In genomic region chr10:44935961-44936285, GRCh38 we compare ENCODE assay signal across 17 cellular contexts. TPM values are rescaled to one million over a fixed set of nuclear protein-coding genes. Genes with fewer than 3 reads are reported as not detected.
A peak's percentile ranks its signal among the peaks of the same experiment; 100 is the strongest.
DNase-seq lines count a peak whose midpoint lies in the region; ATAC-seq and TF ChIP-seq lines count a peak whose summit lies in the region.
"Had no signal": no experiment of that assay in that cellular context is flagged by ENCODE, and none has a peak within 500 bp of the region (broad histone marks: within the 10 kb centered on the region; RNA-seq: fewer than 3 reads in every experiment).

No MANE protein-coding gene starts in this region.

- H2AFZ ChIP-seq in HCT116 (ENCODE audit: low read depth, low read length, poor library complexity, severe bottlenecking): no peak overlapping the region

- ATAC-seq in HCT116: no peak
- ATAC-seq: activated T-cell treated with anti-CD3 and anti-CD28 coated beads, Interleukin-2, amount 50 U/mL, for 4 hours; stimulated activated naive CD8-positive, alpha-beta T cell treated with anti-CD3 and anti-CD28 coated beads, Interleukin-15, amount 100 ng/mL, for 72 hours had no signal

- POLR2A ChIA-PET in HCT116 (lab: Charles Lee): no interaction called here

- no peaks in the 10 kb centered on the region for H3K79me2 ChIP-seq in HCT116 (ENCODE audit: insufficient read depth, low read length)

- TF ChIP-seq CTCF in HCT116 (IDR thresholded peaks at IDR 0.05 in 2 of 3, conservative IDR thresholded peaks at IDR 0.05 in 1 of 3; ENCODE audit: borderline replicate concordance in 1 of 3, insufficient read depth in 1 of 3, low read depth in 2 of 3, low read length in 2 of 3) (no peak), ascending aorta (IDR thresholded peaks at IDR 0.05) (no peak)

- RAD21 ChIA-PET in HCT116 (lab: Charles Lee; ENCODE audit: low non-redundant PET in 1 of 2, low total read pairs in 2 of 2, uncharacterized antibody in 2 of 2, unreplicated experiment in 2 of 2): no interaction called here

- H3K27ac ChIP-seq in BLaER1 (peak overlapping the region; percentile 79), HCT116 (ENCODE audit: low read depth, low read length) (no peak overlapping the region), ascending aorta (peak overlapping the region; percentile 17 to 59), muscle layer of duodenum (ENCODE audit: low read length) (peak overlapping the region; percentile 8)
- H3K27ac ChIP-seq: ovary had no signal

- no peaks in the 10 kb centered on the region for H4K20me1 ChIP-seq in BLaER1
- no peaks in the 10 kb centered on the region for H4K20me1 ChIP-seq in HCT116 (ENCODE audit: insufficient read depth)

- H3K36me3 ChIP-seq in BLaER1: no peaks in the 10 kb centered on the region
- no peaks in the 10 kb centered on the region for H3K36me3 ChIP-seq in HCT116 (ENCODE audit: control insufficient read depth in 1 of 2, insufficient read depth in 2 of 2, low read length in 2 of 2)
- no peaks in the 10 kb centered on the region for H3K36me3 ChIP-seq in ascending aorta
- no peaks in the 10 kb centered on the region for H3K36me3 ChIP-seq in muscle layer of duodenum (ENCODE audit: control insufficient read depth in 1 of 2, insufficient read depth in 2 of 2, low read length in 2 of 2)
- H3K36me3 ChIP-seq: HAP-1, ovary had no signal

- H3K4me2 ChIP-seq in BLaER1 (peak overlapping the region; percentile 75), HCT116 (ENCODE audit: low read length) (no peak overlapping the region)

- H3K9me3 Mint-ChIP-seq in activated T-helper 1 cell treated with anti-CD3 and anti-CD28 coated beads, Interleukin-12 subunit alpha, Interleukin-12 subunit beta, Interleukin-2, Interleukin-4 antibody, amounts not matched to agents 30 ng/mL and 10 ng/mL and 1 ng/mL, durations not matched to agents 14 hours and 24 hours and 36 hours: no peaks in the 10 kb centered on the region
- H3K9me3 Mint-ChIP-seq: activated T-cell treated with anti-CD3 and anti-CD28 coated beads, Interleukin-2, amount 50 U/mL, for 4 hours had no signal

- intact Hi-C loops in HCT116 (cut with micrococcal nuclease): loop anchor here (10.0 kb wide), 1 partner anchor 299 kb away; no protein-coding TSS in a partner anchor
- intact Hi-C loops in ascending aorta (cut with DNase I): loop anchor here (2.0 to 10.0 kb wide), 3 partner anchors 15 to 299 kb away; no protein-coding TSS in a partner anchor
- intact Hi-C loops in posterior cingulate gyrus (cut with DNase I): no loop called here
- intact Hi-C loops in activated T-helper 1 cell treated with anti-CD3 and anti-CD28 coated beads, Interleukin-12 subunit alpha, Interleukin-12 subunit beta, Interleukin-2, Interleukin-4 antibody, amounts not matched to agents 30 ng/mL and 10 ng/mL and 1 ng/mL, durations not matched to agents 14 hours and 24 hours and 36 hours (cut with micrococcal nuclease): loop anchor here (10.0 kb wide), 1 partner anchor 299 kb away; no protein-coding TSS in a partner anchor

- H3K4me1 ChIP-seq in BLaER1 (peaks cover 53% of the 10 kb centered on the region), HCT116 (ENCODE audit: control insufficient read depth in 1 of 2, insufficient read depth in 2 of 2, low read length in 2 of 2) (no peaks in the 10 kb centered on the region), ascending aorta (peaks cover 4 to 17% of the 10 kb centered on the region in 2 donors), muscle layer of duodenum (ENCODE audit: control insufficient read depth in 1 of 2, insufficient read depth in 2 of 2, low read length in 2 of 2) (peaks cover 4 to 21% of the 10 kb centered on the region in 2 donors)
- H3K4me1 ChIP-seq: HAP-1 had no signal

- H3K4me3 ChIP-seq in BLaER1 (peak overlapping the region; percentile 26; the same call in 1 of the 2 replicates), HCT116 (replicated peaks in 1 of 2; ENCODE audit: low read depth in 1 of 2, low read length in 2 of 2) (no peak overlapping the region), ascending aorta (no peak overlapping the region), muscle layer of duodenum (ENCODE audit: low read depth in 1 of 2, low read length in 2 of 2) (no peak overlapping the region)
- H3K4me3 ChIP-seq: HAP-1, lung, ovary had no signal

- peaks cover 2% of the 10 kb centered on the region for H3K27me3 Mint-ChIP-seq in activated T-helper 1 cell treated with anti-CD3 and anti-CD28 coated beads, Interleukin-12 subunit alpha, Interleukin-12 subunit beta, Interleukin-2, Interleukin-4 antibody, amounts not matched to agents 30 ng/mL and 10 ng/mL and 1 ng/mL, durations not matched to agents 14 hours and 24 hours and 36 hours (ENCODE audit: insufficient read depth)

- no peak for TF ChIP-seq POLR2A in HCT116 (IDR thresholded peaks at IDR 0.05; ENCODE audit: borderline replicate concordance, extremely low read depth, insufficient read depth, insufficient read length)

- H3K36me3 Mint-ChIP-seq in activated T-helper 1 cell treated with anti-CD3 and anti-CD28 coated beads, Interleukin-12 subunit alpha, Interleukin-12 subunit beta, Interleukin-2, Interleukin-4 antibody, amounts not matched to agents 30 ng/mL and 10 ng/mL and 1 ng/mL, durations not matched to agents 14 hours and 24 hours and 36 hours (ENCODE audit: low read depth): no peaks in the 10 kb centered on the region

- CTCF ChIA-PET in HCT116 (lab: Charles Lee): no interaction called here

- H3K27me3 ChIP-seq in BLaER1 (no peaks in the 10 kb centered on the region), HCT116 (ENCODE audit: insufficient read depth, low read length) (no peaks in the 10 kb centered on the region), ascending aorta (no peaks in the 10 kb centered on the region), muscle layer of duodenum (ENCODE audit: low read depth, low read length) (no peaks in the 10 kb centered on the region)
- H3K27me3 ChIP-seq: ovary had no signal

- no peak for TF ChIP-seq RAD21 in HCT116 (IDR thresholded peaks at IDR 0.05; ENCODE audit: low read depth)

- H3K4me1 Mint-ChIP-seq in activated T-helper 1 cell treated with anti-CD3 and anti-CD28 coated beads, Interleukin-12 subunit alpha, Interleukin-12 subunit beta, Interleukin-2, Interleukin-4 antibody, amounts not matched to agents 30 ng/mL and 10 ng/mL and 1 ng/mL, durations not matched to agents 14 hours and 24 hours and 36 hours (ENCODE audit: low read depth): peaks cover 11% of the 10 kb centered on the region

- BruUV-seq in HCT116 (replicated peaks; lab: Mats Ljungman, UMichigan): no TSS peak

- H3K9ac ChIP-seq in BLaER1 (peak overlapping the region; percentile 32; the same call in 1 of the 2 replicates), HCT116 (ENCODE audit: low read length) (no peak overlapping the region)

- no peak overlapping the region for H3K27ac Mint-ChIP-seq in activated T-helper 1 cell treated with anti-CD3 and anti-CD28 coated beads, Interleukin-12 subunit alpha, Interleukin-12 subunit beta, Interleukin-2, Interleukin-4 antibody, amounts not matched to agents 30 ng/mL and 10 ng/mL and 1 ng/mL, durations not matched to agents 14 hours and 24 hours and 36 hours

- no peak for DNase-seq in HCT116 (ENCODE audit: low read depth, low spot score)
- DNase-seq in ascending aorta (ENCODE audit: low spot score in 2 of 2): no peak
- no peak for DNase-seq in posterior cingulate gyrus
- DNase-seq in iPS-NIHi11 (ENCODE audit: low spot score): no peak
- DNase-seq in activated T-helper 1 cell treated with anti-CD3 and anti-CD28 coated beads, Interleukin-12 subunit alpha, Interleukin-12 subunit beta, Interleukin-2, Interleukin-4 antibody, amounts not matched to agents 30 ng/mL and 10 ng/mL and 1 ng/mL, durations not matched to agents 14 hours and 24 hours and 36 hours (ENCODE audit: low spot score): no peak
- no peak for DNase-seq in GM19238 (ENCODE audit: insufficient read length, low spot score)
- DNase-seq: activated T-cell treated with anti-CD3 and anti-CD28 coated beads, Interleukin-2, amount 50 U/mL, for 4 hours; NCI-H1694 treated with DMSO at 0.1 percent for 48 hours; NCI-H748 treated with DMSO at 0.1 percent for 48 hours; SHP77 treated with DMSO at 0.1 percent for 48 hours; stimulated activated CD4-positive, alpha-beta T cell treated with anti-CD3 and anti-CD28 coated beads, Interleukin-4, amount 100 ng/mL, for 4 hours; stimulated activated naive CD8-positive, alpha-beta T cell treated with anti-CD3 and anti-CD28 coated beads, Interleukin-15, amount 100 ng/mL, for 72 hours had no signal

- H3K9me2 ChIP-seq in HCT116 (ENCODE audit: insufficient read depth): no peaks in the 10 kb centered on the region

- no peak overlapping the region for H3K4me3 Mint-ChIP-seq in activated T-helper 1 cell treated with anti-CD3 and anti-CD28 coated beads, Interleukin-12 subunit alpha, Interleukin-12 subunit beta, Interleukin-2, Interleukin-4 antibody, amounts not matched to agents 30 ng/mL and 10 ng/mL and 1 ng/mL, durations not matched to agents 14 hours and 24 hours and 36 hours
- H3K4me3 Mint-ChIP-seq: activated T-cell treated with anti-CD3 and anti-CD28 coated beads, Interleukin-2, amount 50 U/mL, for 4 hours; stimulated activated naive CD8-positive, alpha-beta T cell treated with anti-CD3 and anti-CD28 coated beads, Interleukin-15, amount 100 ng/mL, for 72 hours had no signal

- H3K9me3 ChIP-seq in BLaER1 (peaks cover 22% of the 10 kb centered on the region), HCT116 (ENCODE audit: control insufficient read depth in 1 of 2, insufficient read depth in 1 of 2, low read depth in 1 of 2, low read length in 2 of 2) (no peaks in the 10 kb centered on the region), ascending aorta (no peaks in the 10 kb centered on the region), muscle layer of duodenum (ENCODE audit: control insufficient read depth in 1 of 2, low read length in 2 of 2) (no peaks in the 10 kb centered on the region)
- H3K9me3 ChIP-seq: HAP-1, ovary had no signal

RNA-seq across cellular contexts. Expression of gene RASSF4, which starts 23.7 kb away (rescaled TPM):
- total RNA-seq in HCT116 (2021; ENCODE audit: unreplicated experiment) (2.8 TPM), ascending aorta (40.0 TPM)
- 0.96 and 1.8 TPM in 2 replicates for polyA plus RNA-seq in HCT116 (2012)
- total RNA-seq in activated T-helper 1 cell treated with anti-CD3 and anti-CD28 coated beads, Interleukin-12 subunit alpha, Interleukin-12 subunit beta, Interleukin-2, Interleukin-4 antibody, amounts not matched to agents 30 ng/mL and 10 ng/mL and 1 ng/mL, durations not matched to agents 14 hours and 24 hours and 36 hours: 1.3 and 2.5 TPM in 2 replicates

RNA-seq across cellular contexts. Expression of gene TMEM72, which starts 24.8 kb away (rescaled TPM):
- total RNA-seq in HCT116 (2021; ENCODE audit: unreplicated experiment) (not detected), ascending aorta (not detected)
- not detected in 2 replicates for polyA plus RNA-seq in HCT116 (2012)
- not detected in 2 replicates for total RNA-seq in activated T-helper 1 cell treated with anti-CD3 and anti-CD28 coated beads, Interleukin-12 subunit alpha, Interleukin-12 subunit beta, Interleukin-2, Interleukin-4 antibody, amounts not matched to agents 30 ng/mL and 10 ng/mL and 1 ng/mL, durations not matched to agents 14 hours and 24 hours and 36 hours
- total RNA-seq: activated T-cell treated with anti-CD3 and anti-CD28 coated beads, Interleukin-2, amount 50 U/mL, for 4 hours; ovary had no signal

RNA-seq across cellular contexts. Expression of gene DEPP1, which starts 42.7 kb away (rescaled TPM):
- total RNA-seq in HCT116 (2021; ENCODE audit: unreplicated experiment) (3.8 TPM), ascending aorta (309 TPM)
- polyA plus RNA-seq in HCT116 (2012): 8.1 and 12.6 TPM in 2 replicates
- total RNA-seq in activated T-helper 1 cell treated with anti-CD3 and anti-CD28 coated beads, Interleukin-12 subunit alpha, Interleukin-12 subunit beta, Interleukin-2, Interleukin-4 antibody, amounts not matched to agents 30 ng/mL and 10 ng/mL and 1 ng/mL, durations not matched to agents 14 hours and 24 hours and 36 hours: 4.6 and 5.3 TPM in 2 replicates

Comparison
In these comparisons a context has a peak if more than half of its experiments do, and no peak if none do; other contexts are left out.
1. RNA of gene RASSF4, which starts 23.7 kb away (total RNA-seq): 40.0 TPM in ascending aorta (single experiment); 2.8 TPM in HCT116 (single experiment) and 1.3 to 2.5 TPM in activated T-helper 1 cell treated with anti-CD3 and anti-CD28 coated beads, Interleukin-12 subunit alpha, Interleukin-12 subunit beta, Interleukin-2, Interleukin-4 antibody, amounts not matched to agents 30 ng/mL and 10 ng/mL and 1 ng/mL, durations not matched to agents 14 hours and 24 hours and 36 hours; every median in the first group is over 10 times any median in the second.
2. RNA of gene DEPP1, which starts 42.7 kb away (total RNA-seq): 309 TPM in ascending aorta (single experiment); 4.6 to 5.3 TPM in activated T-helper 1 cell treated with anti-CD3 and anti-CD28 coated beads, Interleukin-12 subunit alpha, Interleukin-12 subunit beta, Interleukin-2, Interleukin-4 antibody, amounts not matched to agents 30 ng/mL and 10 ng/mL and 1 ng/mL, durations not matched to agents 14 hours and 24 hours and 36 hours and 3.8 TPM in HCT116 (single experiment); every median in the first group is over 10 times any median in the second.